In genomic region chr1:55140137-55140536, GRCh38 we compare ENCODE assay signal across 16 cellular contexts.
DNase-seq lines count a peak whose midpoint lies in the region; ATAC-seq, FAIRE-seq and TF ChIP-seq lines count a peak whose summit lies in the region.
"Had no signal": no experiment of that assay in that cellular context is flagged by ENCODE, and none has a peak within 500 bp of the region (broad histone marks: within the 10 kb centered on the region; RNA-seq: fewer than 3 reads in every experiment).

No MANE protein-coding gene starts in this region.

- H3K4me3 Mint-ChIP-seq in activated T-cell treated with anti-CD3 and anti-CD28 coated beads, Interleukin-2, amount 50 U/mL, for 24 hours = no peak overlapping the region
- no peak overlapping the region for H3K4me3 Mint-ChIP-seq in stimulated activated naive CD8-positive, alpha-beta T cell treated with anti-CD3 and anti-CD28 coated beads, Interleukin-15, amount 100 ng/mL, for 72 hours
- H3K4me3 Mint-ChIP-seq: activated CD4-positive, alpha-beta T cell treated with anti-CD3 and anti-CD28 coated beads, Interleukin-2, amount 10 ng/mL, durations not matched to agents 7 days and 5 days had no signal

- ATAC-seq in GM18520 (IDR thresholded peaks at IDR 0.05; ENCODE audit: unreplicated experiment) (peak; percentile 8), K562 (no peak; the same call in 2 of the 3 replicates), psoas muscle (no peak), left ventricle myocardium superior (no peak)
- ATAC-seq in stimulated activated naive CD8-positive, alpha-beta T cell treated with anti-CD3 and anti-CD28 coated beads, Interleukin-15, amount 100 ng/mL, for 72 hours = no peak

- no peaks in the 10 kb centered on the region for H3K9me1 ChIP-seq in K562 (ENCODE audit: control insufficient read depth, insufficient read depth, low read length)

- H3K36me3 ChIP-seq in K562 (ENCODE audit: control insufficient read depth, insufficient read depth, low read length) = peaks cover 99% of the 10 kb centered on the region
- H3K36me3 ChIP-seq in psoas muscle (ENCODE audit: insufficient read depth in 1 of 2, low read depth in 1 of 2) = peaks cover 12 to 99% of the 10 kb centered on the region in 2 donors

- no peak overlapping the region for H3K9ac ChIP-seq in K562 (ENCODE audit: insufficient read depth in 1 of 2, low read depth in 2 of 2, low read length in 2 of 2)

- no peak overlapping the region; the same call in 2 of the 3 replicates for H3K27ac ChIP-seq in K562 (ENCODE audit: extremely low read depth, low read depth, low read length)
- peak overlapping the region; percentile 53 for H3K27ac ChIP-seq in psoas muscle
- H3K27ac ChIP-seq: A549 had no signal

- H3K9me3 Mint-ChIP-seq in activated T-cell treated with anti-CD3 and anti-CD28 coated beads, Interleukin-2, amount 50 U/mL, for 24 hours = no peaks in the 10 kb centered on the region
- H3K9me3 Mint-ChIP-seq in stimulated activated naive CD8-positive, alpha-beta T cell treated with anti-CD3 and anti-CD28 coated beads, Interleukin-15, amount 100 ng/mL, for 72 hours = no peaks in the 10 kb centered on the region
- H3K9me3 Mint-ChIP-seq: activated CD4-positive, alpha-beta T cell treated with anti-CD3 and anti-CD28 coated beads, Interleukin-2, amount 10 ng/mL, durations not matched to agents 7 days and 5 days; activated naive CD8-positive, alpha-beta T cell treated with anti-CD3 and anti-CD28 coated beads, Interleukin-2, amount 10 ng/mL, durations not matched to agents 7 days and 5 days; naive thymus-derived CD4-positive, alpha-beta T cell had no signal

- no peaks in the 10 kb centered on the region for H3K27me3 Mint-ChIP-seq in activated T-cell treated with anti-CD3 and anti-CD28 coated beads, Interleukin-2, amount 50 U/mL, for 24 hours
- no peaks in the 10 kb centered on the region for H3K27me3 Mint-ChIP-seq in stimulated activated naive CD8-positive, alpha-beta T cell treated with anti-CD3 and anti-CD28 coated beads, Interleukin-15, amount 100 ng/mL, for 72 hours
- H3K27me3 Mint-ChIP-seq: activated CD4-positive, alpha-beta T cell treated with anti-CD3 and anti-CD28 coated beads, Interleukin-2, amount 10 ng/mL, durations not matched to agents 7 days and 5 days; activated naive CD8-positive, alpha-beta T cell treated with anti-CD3 and anti-CD28 coated beads, Interleukin-2, amount 10 ng/mL, durations not matched to agents 7 days and 5 days; naive thymus-derived CD4-positive, alpha-beta T cell had no signal

- TF ChIP-seq CTCF in K562 (IDR thresholded peaks at IDR 0.05 in 2 of 3, conservative IDR thresholded peaks at IDR 0.05 in 1 of 3; ENCODE audit: insufficient read depth in 2 of 3, low read depth in 1 of 3, low read length in 3 of 3) (no peak), psoas muscle (IDR thresholded peaks at IDR 0.05) (no peak)

- no peak for TF ChIP-seq EP300 in K562 (IDR thresholded peaks at IDR 0.05; ENCODE audit: low read length)

- no peaks in the 10 kb centered on the region for H3K9me3 ChIP-seq in K562 (replicated peaks; ENCODE audit: control insufficient read depth, insufficient read depth, low read depth, low read length)
- no peaks in the 10 kb centered on the region for H3K9me3 ChIP-seq in psoas muscle
- H3K9me3 ChIP-seq: A549, BE2C, transverse colon had no signal

- peaks cover 38% of the 10 kb centered on the region for H3K36me3 Mint-ChIP-seq in activated T-cell treated with anti-CD3 and anti-CD28 coated beads, Interleukin-2, amount 50 U/mL, for 24 hours (ENCODE audit: low read depth)

- no peak overlapping the region for H2AFZ ChIP-seq in K562 (ENCODE audit: low read depth, low read length)

- H3K27me3 ChIP-seq in K562 (ENCODE audit: control insufficient read depth in 2 of 2, insufficient read depth in 2 of 2, low read length in 2 of 2) (no peaks in the 10 kb centered on the region), psoas muscle (ENCODE audit: insufficient read depth in 3 of 3, low read length in 2 of 3) (no peaks in the 10 kb centered on the region)
- H3K27me3 ChIP-seq: BE2C, dorsolateral prefrontal cortex, transverse colon had no signal

- in situ Hi-C loops in K562 (cut with MboI) = loop anchor here (5.0 to 25.0 kb wide), 2 partner anchors 137 to 1447 kb away; partner anchors contain the start of gene PLPP3

- CTCF ChIA-PET in K562 (lab: Yijun Ruan, JAX; ENCODE audit: low intra/inter-chr PET ratio) = interaction anchor here (0.6 to 3.3 kb wide), 3 partner anchors 137 to 193 kb away, joined by 3 to 44 read pairs (median 4); no protein-coding TSS in a partner anchor

- TF ChIP-seq RAD21 in K562 (CRISPR knock-in tag; conservative IDR thresholded peaks at IDR 0.05 in 1 of 2, IDR thresholded peaks at IDR 0.05 in 1 of 2) = no peak

- no peaks in the 10 kb centered on the region for H4K20me1 ChIP-seq in K562 (replicated peaks; ENCODE audit: control insufficient read depth, insufficient read depth, low read length)

- peak overlapping the region; percentile 83 for H3K27ac Mint-ChIP-seq in activated T-cell treated with anti-CD3 and anti-CD28 coated beads, Interleukin-2, amount 50 U/mL, for 24 hours
- H3K27ac Mint-ChIP-seq in stimulated activated naive CD8-positive, alpha-beta T cell treated with anti-CD3 and anti-CD28 coated beads, Interleukin-15, amount 100 ng/mL, for 72 hours = no peak overlapping the region

- no peaks in the 10 kb centered on the region for H3K79me2 ChIP-seq in K562 (ENCODE audit: control insufficient read depth, insufficient read depth, low read length)

- H3K4me3 ChIP-seq in K562 (no peak overlapping the region), psoas muscle (no peak overlapping the region)
- H3K4me3 ChIP-seq: A549, dorsolateral prefrontal cortex, transverse colon had no signal

- no peak for TF ChIP-seq POLR2A in K562 (conservative IDR thresholded peaks at IDR 0.05)

- no peak for FAIRE-seq in K562 (lab: Jason Lieb, UNC)
- FAIRE-seq: A549, small intestine had no signal

- no TSS peak for BruUV-seq in K562 (replicated peaks; lab: Mats Ljungman, UMichigan)

- WGBS in K562 (ENCODE audit: insufficient coverage, low coverage, missing lambda C conversion rate) = 62% methylated on average over 2 of the region's 2 CpGs
- 85 to 94% (median 89%) methylated on average over 2 of the region's 2 CpGs for WGBS in psoas muscle, 3 donors

- H3K4me1 ChIP-seq in K562 (replicated peaks in 1 of 2; ENCODE audit: control insufficient read depth in 2 of 2, insufficient read depth in 2 of 2, low read length in 2 of 2) = peaks cover 0 to 6% of the 10 kb centered on the region in 2 experiments; a peak in 2 of 5 replicates
- peaks cover 6% of the 10 kb centered on the region for H3K4me1 ChIP-seq in psoas muscle
- H3K4me1 ChIP-seq: BE2C had no signal

- H3K4me1 Mint-ChIP-seq in activated T-cell treated with anti-CD3 and anti-CD28 coated beads, Interleukin-2, amount 50 U/mL, for 24 hours (ENCODE audit: low read depth) = peaks cover 22% of the 10 kb centered on the region
- peaks cover 12% of the 10 kb centered on the region for H3K4me1 Mint-ChIP-seq in stimulated activated naive CD8-positive, alpha-beta T cell treated with anti-CD3 and anti-CD28 coated beads, Interleukin-15, amount 100 ng/mL, for 72 hours

- no peak for DNase-seq in activated T-cell treated with anti-CD3 and anti-CD28 coated beads, Interleukin-2, amount 50 U/mL, for 24 hours
- no peak for DNase-seq in activated T-cell treated with anti-CD3 and anti-CD28 coated beads, Interleukin-2, amount 50 U/mL, for 1 hour
- DNase-seq in K562 (ENCODE audit: extremely low read depth in 1 of 4, low spot score in 3 of 4) (no peak), psoas muscle (no peak), left ventricle myocardium superior (no peak), NCI-H1930 (lab: John Stamatoyannopoulos, UW) (no peak)
- no peak for DNase-seq in stimulated activated naive CD8-positive, alpha-beta T cell treated with anti-CD3 and anti-CD28 coated beads, Interleukin-15, amount 100 ng/mL, for 72 hours

- POLR2A ChIA-PET in K562 (lab: Yijun Ruan, JAX) = no interaction called here

- intact Hi-C loops in K562 (cut with micrococcal nuclease) (loop anchor here (1.0 to 2.0 kb wide), 4 partner anchors 73 to 198 kb away; no protein-coding TSS in a partner anchor), psoas muscle (cut with DNase I) (loop anchor here (5.0 kb wide), 2 partner anchors 72 to 137 kb away; no protein-coding TSS in a partner anchor), left ventricle myocardium superior (cut with micrococcal nuclease) (no loop called here)

- no peak overlapping the region for H3K4me2 ChIP-seq in K562 (ENCODE audit: insufficient read depth, low read length)
- H3K4me2 ChIP-seq: A549 had no signal

TF ChIP-seq in K562, 482 proteins besides CTCF, POLR2A, EP300 and RAD21:
- 0 out of 2 replicates have a peak, but pooled peaks have one; percentile 20 for TF ChIP-seq ELF1 (tag; IDR thresholded peaks at IDR 0.05)
- TF ChIP-seq MLLT1 (IDR thresholded peaks at IDR 0.05) = no peak
- TF ChIP-seq ZNF316 (IDR thresholded peaks at IDR 0.05) = 0 out of 2 replicates have a peak, but pooled peaks have one; percentile 1
